1 cellular context compared by ENCODE assay signal in genomic region chr6:100948381-100949133, GRCh38.
A peak's percentile ranks its signal among the peaks of the same experiment; 100 is the strongest.
TF ChIP-seq lines count a peak whose summit lies in the region.

No MANE protein-coding gene starts in this region.

TF ChIP-seq in HepG2, 621 proteins besides CTCF, POLR2A, EP300 and RAD21 (continued from another document and continues in another):
- TF ChIP-seq AHDC1 (CRISPR knock-in tag; IDR thresholded peaks at IDR 0.05; ENCODE audit: borderline replicate concordance) = no peak
- TF ChIP-seq ZNF281 (CRISPR knock-in tag; IDR thresholded peaks at IDR 0.05; ENCODE audit: borderline replicate concordance) = no peak
- TF ChIP-seq ZNF816 (CRISPR knock-in tag; IDR thresholded peaks at IDR 0.05; ENCODE audit: borderline replicate concordance) = no peak
- TF ChIP-seq HOXA3 (CRISPR knock-in tag; IDR thresholded peaks at IDR 0.05) = no peak
- no peak for TF ChIP-seq ARNTL (CRISPR knock-in tag; IDR thresholded peaks at IDR 0.05)
- TF ChIP-seq ZFP36L1 (CRISPR knock-in tag; IDR thresholded peaks at IDR 0.05) = no peak
- TF ChIP-seq BCL6 (CRISPR knock-in tag; IDR thresholded peaks at IDR 0.05) = peak; percentile 54; the same call in 1 of the 2 replicates
- no peak for TF ChIP-seq ONECUT2 (CRISPR knock-in tag; IDR thresholded peaks at IDR 0.05)
- TF ChIP-seq ZNF124 (CRISPR knock-in tag; IDR thresholded peaks at IDR 0.05) = no peak
- no peak for TF ChIP-seq ZNF704 (CRISPR knock-in tag; IDR thresholded peaks at IDR 0.05; ENCODE audit: borderline replicate concordance)
- no peak for TF ChIP-seq NR3C1 (CRISPR knock-in tag; IDR thresholded peaks at IDR 0.05)
- no peak for TF ChIP-seq JUN (CRISPR knock-in tag; IDR thresholded peaks at IDR 0.05)
- TF ChIP-seq IRF1 (CRISPR knock-in tag; IDR thresholded peaks at IDR 0.05; ENCODE audit: low read depth) = no peak
- no peak for TF ChIP-seq ZSCAN29 (CRISPR knock-in tag; conservative IDR thresholded peaks at IDR 0.05)
- TF ChIP-seq REXO4 (CRISPR knock-in tag; IDR thresholded peaks at IDR 0.05; ENCODE audit: borderline replicate concordance) = no peak
- TF ChIP-seq ZFP36L2 (CRISPR knock-in tag; IDR thresholded peaks at IDR 0.05) = no peak
- peak; percentile 84; the same call in 1 of the 2 replicates for TF ChIP-seq TBX3 (IDR thresholded peaks at IDR 0.05; ENCODE audit: borderline replicate concordance)
- no peak for TF ChIP-seq PLSCR1 (CRISPR knock-in tag; IDR thresholded peaks at IDR 0.05; ENCODE audit: borderline replicate concordance)
- no peak for TF ChIP-seq SRSF4 (IDR thresholded peaks at IDR 0.05; ENCODE audit: low read depth, low read length, poor library complexity, severe bottlenecking)
- no peak for TF ChIP-seq EZH2 (conservative IDR thresholded peaks at IDR 0.05; ENCODE audit: low read depth, low read length)
- peak; percentile 43; the same call in 1 of the 2 replicates for TF ChIP-seq TARDBP (CRISPR knock-in tag; IDR thresholded peaks at IDR 0.05)
- TF ChIP-seq HDAC2 (CRISPR knock-in tag; IDR thresholded peaks at IDR 0.05) = peak; percentile 44; the same call in 1 of the 2 replicates
- TF ChIP-seq ZNF383 (CRISPR knock-in tag; IDR thresholded peaks at IDR 0.05; ENCODE audit: borderline replicate concordance) = no peak
- peak; percentile 99 for TF ChIP-seq ZBTB39 (CRISPR knock-in tag; IDR thresholded peaks at IDR 0.05)
- TF ChIP-seq TBX2 (CRISPR knock-in tag; IDR thresholded peaks at IDR 0.05; ENCODE audit: borderline replicate concordance) = peak; percentile 36; the same call in 1 of the 2 replicates
- no peak for TF ChIP-seq ZBTB26 (CRISPR knock-in tag; IDR thresholded peaks at IDR 0.05; ENCODE audit: borderline replicate concordance)
- TF ChIP-seq KAT7 (CRISPR knock-in tag; IDR thresholded peaks at IDR 0.05; ENCODE audit: borderline replicate concordance) = no peak
- no peak for TF ChIP-seq HMGXB4 (CRISPR knock-in tag; IDR thresholded peaks at IDR 0.05; ENCODE audit: borderline replicate concordance in 1 of 2, low read depth in 1 of 2)
- TF ChIP-seq ZNF512 (CRISPR knock-in tag; IDR thresholded peaks at IDR 0.05) = no peak
- peak; percentile 85 for TF ChIP-seq FOXA3 (CRISPR knock-in tag; IDR thresholded peaks at IDR 0.05)
- TF ChIP-seq RNF2 (conservative IDR thresholded peaks at IDR 0.05; ENCODE audit: low read depth) = no peak
- no peak for TF ChIP-seq ZFP37 (CRISPR knock-in tag; IDR thresholded peaks at IDR 0.05; ENCODE audit: borderline replicate concordance)
- no peak for TF ChIP-seq DPF2 (CRISPR knock-in tag; IDR thresholded peaks at IDR 0.05; ENCODE audit: borderline replicate concordance, low read depth)
- TF ChIP-seq TFAP4 (IDR thresholded peaks at IDR 0.05; ENCODE audit: borderline replicate concordance, low read depth) = peak; percentile 70; the same call in 1 of the 2 replicates
